10 cellular contexts compared by ENCODE assay signal in genomic region chr7:1123721-1124120, GRCh38. TPM values are rescaled to one million over a fixed set of nuclear protein-coding genes. Genes with fewer than 3 reads are reported as not detected.
A peak's percentile ranks its signal among the peaks of the same experiment; 100 is the strongest.
DNase-seq lines count a peak whose midpoint lies in the region; ATAC-seq, FAIRE-seq and TF ChIP-seq lines count a peak whose summit lies in the region.
"Had no signal": no experiment of that assay in that cellular context is flagged by ENCODE, and none has a peak within 500 bp of the region (broad histone marks: within the 10 kb centered on the region; RNA-seq: fewer than 3 reads in every experiment).

No MANE protein-coding gene starts in this region.

- H3K4me3 Mint-ChIP-seq in astrocyte (ENCODE audit: unreplicated experiment) (no peak overlapping the region), T-cell (no peak overlapping the region)

- FAIRE-seq in astrocyte (lab: Jason Lieb, UNC) (no peak), urothelium cell line (lab: Jason Lieb, UNC) (no peak)

- H3K27me3 ChIP-seq in astrocyte (ENCODE audit: insufficient read depth, low read length) (no peaks in the 10 kb centered on the region), right atrium auricular region (no peaks in the 10 kb centered on the region)

- CTCF ChIA-PET in T-cell (lab: Charles Lee): no interaction called here

- peaks cover 24% of the 10 kb centered on the region for H3K79me2 ChIP-seq in astrocyte (ENCODE audit: insufficient read depth, low read length)

- H3K9ac ChIP-seq in astrocyte (ENCODE audit: low read length): peak overlapping the region; percentile 57

- ATAC-seq in T-cell (replicated peaks in 1 of 4) (no peak), GM19328 (IDR thresholded peaks at IDR 0.05; ENCODE audit: unreplicated experiment) (no peak)

- peaks cover 20% of the 10 kb centered on the region for H3K4me1 ChIP-seq in astrocyte (ENCODE audit: insufficient read depth, low read length)
- peaks cover 0 to 27% of the 10 kb centered on the region in 2 donors for H3K4me1 ChIP-seq in right atrium auricular region

- H2AFZ ChIP-seq in astrocyte (ENCODE audit: low read depth, low read length): peak overlapping the region; percentile 68

- H3K9me3 ChIP-seq in astrocyte (ENCODE audit: insufficient read depth, low read depth, low read length) (no peaks in the 10 kb centered on the region), right atrium auricular region (no peaks in the 10 kb centered on the region)

- H3K4me3 ChIP-seq in astrocyte (ENCODE audit: insufficient read depth, low read depth, low read length): no peak overlapping the region
- H3K4me3 ChIP-seq in right atrium auricular region: peak overlapping the region in 1 of 2 donors; percentile 36

- H3K9me3 Mint-ChIP-seq in astrocyte (ENCODE audit: unreplicated experiment) (no peaks in the 10 kb centered on the region), T-cell (no peaks in the 10 kb centered on the region)

- TF ChIP-seq CTCF in astrocyte (IDR thresholded peaks at IDR 0.05; ENCODE audit: insufficient read depth, low read depth, low read length) (peak; percentile 53), right atrium auricular region (IDR thresholded peaks at IDR 0.05) (peak; percentile 61 to 77)

- no peaks in the 10 kb centered on the region for H3K27me3 Mint-ChIP-seq in astrocyte (ENCODE audit: low read depth, unreplicated experiment)
- H3K27me3 Mint-ChIP-seq in T-cell: no peaks in the 10 kb centered on the region

- peaks cover 5% of the 10 kb centered on the region for H3K36me3 ChIP-seq in astrocyte (ENCODE audit: insufficient read depth, low read length)
- no peaks in the 10 kb centered on the region for H3K36me3 ChIP-seq in right atrium auricular region

- H3K36me3 Mint-ChIP-seq in astrocyte (ENCODE audit: low read depth, unreplicated experiment) (peaks cover 10% of the 10 kb centered on the region), T-cell (peaks cover 4% of the 10 kb centered on the region)

- peak overlapping the region; percentile 69 for H3K4me2 ChIP-seq in astrocyte (ENCODE audit: low read length)

- POLR2A ChIA-PET in T-cell (lab: Charles Lee): no interaction called here

- H4K20me1 ChIP-seq in astrocyte (ENCODE audit: insufficient read depth, low read length): peaks cover 40% of the 10 kb centered on the region

- H3K27ac ChIP-seq in astrocyte (ENCODE audit: low read depth, low read length): peak overlapping the region; percentile 57
- peak overlapping the region; percentile 73 to 88 for H3K27ac ChIP-seq in right atrium auricular region
- H3K27ac ChIP-seq: epithelial cell of prostate had no signal

- peak overlapping the region; percentile 44 for H3K27ac Mint-ChIP-seq in astrocyte (ENCODE audit: unreplicated experiment)
- H3K27ac Mint-ChIP-seq in T-cell: no peak overlapping the region

- intact Hi-C loops in posterior vena cava (cut with DNase I): loop anchor here in 1 of 2 donors (5.0 kb wide), 1 partner anchor 36 kb away; the partner anchor contains the start of gene GPER1

- DNase-seq in COLO829 (ENCODE audit: low spot score): peak; percentile 20
- peak; percentile 73 for DNase-seq in astrocyte (ENCODE audit: low read depth)
- DNase-seq in right atrium auricular region (ENCODE audit: low spot score): peak; percentile 91
- peak; percentile 96 for DNase-seq in posterior vena cava (ENCODE audit: low spot score)
- no peak for DNase-seq in T-cell
- DNase-seq in urothelium cell line (ENCODE audit: low spot score): no peak
- no peak for DNase-seq in NCI-H1092 (lab: John Stamatoyannopoulos, UW)
- DNase-seq: NCI-H510A treated with DMSO at 0.1 percent for 48 hours had no signal

- H3K4me1 Mint-ChIP-seq in astrocyte (ENCODE audit: low read depth, unreplicated experiment) (peaks cover 14% of the 10 kb centered on the region), T-cell (peaks cover 7 to 9% (median 7%) of the 10 kb centered on the region in 3 donors)

RNA-seq across cellular contexts. Expression of gene GPER1, which starts 35.8 kb away (rescaled TPM):
- total RNA-seq in astrocyte (13.7 and 17.4 TPM in 2 replicates), right atrium auricular region (1 to 10 TPM; 4.6 to 6.9 TPM), posterior vena cava (1 to 10 TPM; 5.5 to 6.6 TPM), T-cell (under 1 TPM in 3 of 5 donors, not detected in 2; 0.23 to 0.41 (median 0.26) TPM)

RNA-seq across cellular contexts. Expression of gene ZFAND2A, which starts 36.3 kb away (rescaled TPM):
- total RNA-seq in astrocyte (40.1 and 45.5 TPM in 2 replicates), right atrium auricular region (10 to 100 TPM; 10.2 to 16.2 TPM), posterior vena cava (10 to 100 TPM; 22.6 to 30.9 TPM), T-cell (10 to 100 TPM; 26.6 to 77.3 (median 30.1) TPM)

Comparison
In these comparisons a context has a peak if more than half of its experiments do, and no peak if none do; other contexts are left out.
1. DNase-seq: peak in COLO829 (single experiment), astrocyte (single experiment), right atrium auricular region (single experiment) and posterior vena cava (single experiment); none in T-cell (0 of 34), urothelium cell line (single experiment) and NCI-H1092 (single experiment).